Comparison of ENCODE assay signal across 13 cellular contexts in the genomic region with DNA sequence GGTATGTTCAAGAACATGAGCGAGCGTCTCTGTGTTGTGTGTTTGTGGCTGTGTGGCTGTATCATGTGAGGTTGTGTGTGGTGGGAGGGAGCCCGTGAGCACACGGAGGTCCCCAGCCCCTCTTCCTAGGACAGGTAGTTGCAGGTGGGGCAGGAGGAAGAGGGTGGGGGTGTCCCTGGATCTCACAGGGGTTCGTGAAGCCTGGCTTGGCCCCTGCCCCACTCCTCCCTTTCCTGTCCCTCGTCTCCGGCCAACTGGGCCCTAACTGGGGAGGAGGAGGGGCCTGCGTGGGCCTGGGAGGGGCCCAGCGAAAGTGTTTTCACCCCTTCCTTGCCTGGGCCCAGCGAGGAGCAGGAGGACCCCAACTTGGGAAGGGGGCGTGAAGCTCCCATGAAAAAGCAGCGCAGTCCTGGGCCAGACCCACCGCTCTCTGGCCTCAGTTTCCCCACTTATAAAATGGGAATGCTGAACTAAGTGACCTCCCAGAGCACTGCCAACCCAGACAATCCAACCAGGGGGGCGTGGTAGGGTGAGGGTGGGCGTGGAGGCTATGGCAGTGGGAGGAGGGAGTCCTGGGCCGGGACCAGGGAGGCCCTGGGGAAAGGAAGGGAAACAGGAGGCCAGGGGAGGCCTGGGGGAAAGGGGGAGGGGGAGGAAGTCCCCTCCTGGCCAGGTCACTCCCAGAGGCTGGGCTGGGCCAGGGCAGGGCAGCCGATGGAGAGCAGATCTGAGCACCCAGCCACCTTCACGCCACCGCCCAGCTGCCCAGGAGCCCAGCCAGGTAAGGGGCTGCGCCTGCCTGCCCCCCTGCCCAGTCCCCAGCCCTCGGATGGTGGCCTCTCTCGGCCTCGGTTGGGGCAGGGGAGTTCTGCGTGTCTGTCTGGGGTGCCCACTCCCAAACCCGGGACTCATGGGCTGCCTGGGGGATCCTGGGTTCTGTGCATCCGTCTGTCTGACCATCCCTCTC. TPM values are rescaled to one million over a fixed set of nuclear protein-coding genes. Genes with fewer than 3 reads are reported as not detected.
DNase-seq lines count a peak whose midpoint lies in the region; ATAC-seq and TF ChIP-seq lines count a peak whose summit lies in the region.
"Had no signal": no experiment of that assay in that cellular context is flagged by ENCODE, and none has a peak within 500 bp of the region (broad histone marks: within the 10 kb centered on the region; RNA-seq: fewer than 3 reads in every experiment).

A gene (plus strand): TSS at position 683 of the 967 bp plus-strand sequence. CDS start 473 bp downstream, outside the sequence.

- no peak within 1 kb of the TSS for H3K27ac ChIP-seq in caudate nucleus (ENCODE audit: low read depth, low read length)
- H3K27ac ChIP-seq: C4-2B had no signal

- peak within 1 kb of the TSS; percentile 71 for H3K27ac Mint-ChIP-seq in activated CD4-positive, alpha-beta memory T cell treated with anti-CD3 and anti-CD28 coated beads, Interleukin-2, amount 10 ng/mL, durations not matched to agents 7 days and 5 days
- H3K27ac Mint-ChIP-seq in memory B cell = peak within 1 kb of the TSS; percentile 82
- no peak within 1 kb of the TSS for H3K27ac Mint-ChIP-seq in nephron progenitor cell

- no peaks in the 10 kb centered on the region for H3K27me3 Mint-ChIP-seq in activated CD4-positive, alpha-beta memory T cell treated with anti-CD3 and anti-CD28 coated beads, Interleukin-2, amount 10 ng/mL, durations not matched to agents 7 days and 5 days
- H3K27me3 Mint-ChIP-seq in memory B cell (no peaks in the 10 kb centered on the region), nephron progenitor cell (ENCODE audit: low read depth, poor library complexity) (no peaks in the 10 kb centered on the region)

- peaks cover 3% of the 10 kb centered on the region for H3K36me3 Mint-ChIP-seq in activated CD4-positive, alpha-beta memory T cell treated with anti-CD3 and anti-CD28 coated beads, Interleukin-2, amount 10 ng/mL, durations not matched to agents 7 days and 5 days (ENCODE audit: low read depth)
- peaks cover 2% of the 10 kb centered on the region for H3K36me3 Mint-ChIP-seq in memory B cell
- H3K36me3 Mint-ChIP-seq in nephron progenitor cell (ENCODE audit: low read depth) = no peaks in the 10 kb centered on the region

- no peak within 1 kb of the TSS for H3K4me3 Mint-ChIP-seq in activated CD4-positive, alpha-beta memory T cell treated with anti-CD3 and anti-CD28 coated beads, Interleukin-2, amount 10 ng/mL, durations not matched to agents 7 days and 5 days
- H3K4me3 Mint-ChIP-seq in memory B cell (peak within 1 kb of the TSS; percentile 75), nephron progenitor cell (no peak within 1 kb of the TSS)

- peaks cover 39% of the 10 kb centered on the region for H3K4me1 Mint-ChIP-seq in activated CD4-positive, alpha-beta memory T cell treated with anti-CD3 and anti-CD28 coated beads, Interleukin-2, amount 10 ng/mL, durations not matched to agents 7 days and 5 days
- H3K4me1 Mint-ChIP-seq in memory B cell = peaks cover 32% of the 10 kb centered on the region
- peaks cover 35% of the 10 kb centered on the region for H3K4me1 Mint-ChIP-seq in nephron progenitor cell

- POLR2A ChIA-PET in activated CD4-positive, alpha-beta memory T cell treated with anti-CD3 and anti-CD28 coated beads, Interleukin-2, amount 10 ng/mL, durations not matched to agents 7 days and 5 days (lab: Charles Lee) = no interaction called here

- ATAC-seq in memory B cell (ENCODE audit: low read depth) = peak; percentile 19
- ATAC-seq in HG03139 (IDR thresholded peaks at IDR 0.05; ENCODE audit: unreplicated experiment) = no peak
- ATAC-seq in GM21447 (IDR thresholded peaks at IDR 0.05; ENCODE audit: unreplicated experiment) = no peak

- TF ChIP-seq CTCF in nephron progenitor cell (IDR thresholded peaks at IDR 0.05) = no peak

- DNase-seq in stimulated activated CD4-positive, alpha-beta T cell treated with anti-CD3 and anti-CD28 coated beads, Interleukin-15, amount 100 ng/mL, for 24 hours = peak; percentile 35
- no peak for DNase-seq in stimulated activated CD4-positive, alpha-beta T cell treated with anti-CD3 and anti-CD28 coated beads, Interleukin-4, amount 100 ng/mL, for 1 hour
- DNase-seq in activated CD4-positive, alpha-beta memory T cell treated with anti-CD3 and anti-CD28 coated beads, Interleukin-2, amount 10 ng/mL, durations not matched to agents 7 days and 5 days = no peak
- DNase-seq in memory B cell (ENCODE audit: low spot score in 2 of 2) (no peak), caudate nucleus (lab: John Stamatoyannopoulos, UW) (no peak), nephron progenitor cell (no peak)
- DNase-seq: activated effector memory CD4-positive, alpha-beta T cell treated with anti-CD3 and anti-CD28 coated beads, Interleukin-2, amount 50 U/mL, for 16 hours; hypothalamus; NCI-H526 had no signal

- CTCF ChIA-PET in activated CD4-positive, alpha-beta memory T cell treated with anti-CD3 and anti-CD28 coated beads, Interleukin-2, amount 10 ng/mL, durations not matched to agents 7 days and 5 days (lab: Charles Lee) = no interaction called here

- no peaks in the 10 kb centered on the region for H3K9me3 Mint-ChIP-seq in activated CD4-positive, alpha-beta memory T cell treated with anti-CD3 and anti-CD28 coated beads, Interleukin-2, amount 10 ng/mL, durations not matched to agents 7 days and 5 days
- no peaks in the 10 kb centered on the region for H3K9me3 Mint-ChIP-seq in memory B cell
- H3K9me3 Mint-ChIP-seq in nephron progenitor cell = peaks cover 56% of the 10 kb centered on the region

RNA-seq across cellular contexts. Expression of the gene that starts here (rescaled TPM):
- not detected for total RNA-seq in activated CD4-positive, alpha-beta memory T cell treated with anti-CD3 and anti-CD28 coated beads, Interleukin-2, amount 10 ng/mL, durations not matched to agents 7 days and 5 days
- total RNA-seq: T-helper 2 cell treated with Interferon-gamma antibody and Interleukin-4, amounts not matched to agents 100 ng/mL and 5 ng/mL, for 36 hours had no signal
